In the genomic region with DNA sequence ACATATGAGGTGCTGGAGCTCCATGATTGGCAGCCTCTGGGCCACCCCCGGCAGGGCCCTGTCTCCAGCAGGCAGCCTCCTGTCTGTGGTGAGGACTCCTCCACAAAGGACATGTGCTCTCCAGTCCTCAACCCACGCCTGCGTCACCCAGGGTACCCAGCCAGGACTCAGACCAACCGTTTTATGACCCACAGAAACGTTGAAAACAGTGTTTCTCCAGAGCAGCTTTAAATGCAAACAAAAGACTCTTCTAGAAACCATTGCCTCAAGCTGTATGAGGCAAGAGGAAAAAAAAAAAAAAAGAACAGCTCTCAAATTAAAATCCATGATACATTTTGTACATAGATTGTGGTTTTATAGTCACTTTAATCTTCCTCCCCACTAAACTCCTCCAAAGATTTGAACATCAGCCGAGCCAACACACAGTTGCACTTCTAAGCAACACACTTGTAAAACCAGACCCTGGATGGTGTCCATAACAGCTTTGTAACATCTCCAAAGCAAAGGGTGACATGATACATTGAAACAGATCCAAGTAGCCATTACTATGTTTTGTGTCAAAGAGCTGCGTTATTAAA, we compare ENCODE assay signal across 14 cellular contexts.
DNase-seq lines count a peak whose midpoint lies in the region; ATAC-seq and TF ChIP-seq lines count a peak whose summit lies in the region.
"Had no signal": no experiment of that assay in that cellular context is flagged by ENCODE, and none has a peak within 500 bp of the region (broad histone marks: within the 10 kb centered on the region; RNA-seq: fewer than 3 reads in every experiment).

No MANE protein-coding gene starts in this region.

- no peaks in the 10 kb centered on the region for H3K27me3 Mint-ChIP-seq in activated CD4-positive, alpha-beta T cell treated with anti-CD3 and anti-CD28 coated beads, Interleukin-2, amount 10 ng/mL, durations not matched to agents 24 days and 14 days

- H3K27ac ChIP-seq in osteoblast (ENCODE audit: low read depth, low read length) (peak overlapping the region; percentile 24), urinary bladder (ENCODE audit: low read depth) (peak overlapping the region; percentile 25)
- H3K27ac ChIP-seq: neural progenitor cell had no signal

- no peaks in the 10 kb centered on the region for H3K9me3 ChIP-seq in osteoblast (ENCODE audit: low read depth, low read length)

- no peaks in the 10 kb centered on the region for H3K9me3 Mint-ChIP-seq in activated CD4-positive, alpha-beta T cell treated with anti-CD3 and anti-CD28 coated beads, Interleukin-2, amount 10 ng/mL, durations not matched to agents 24 days and 14 days
- H3K9me3 Mint-ChIP-seq: activated B cell treated with CpG ODN at 0.5 μM for 24 hours had no signal

- H3K36me3 ChIP-seq in osteoblast (ENCODE audit: insufficient read depth, low read length) (no peaks in the 10 kb centered on the region), urinary bladder (ENCODE audit: insufficient read depth) (no peaks in the 10 kb centered on the region)
- H3K36me3 ChIP-seq: neural progenitor cell had no signal

- peak overlapping the region; percentile 56 for H3K27ac Mint-ChIP-seq in activated CD4-positive, alpha-beta T cell treated with anti-CD3 and anti-CD28 coated beads, Interleukin-2, amount 10 ng/mL, durations not matched to agents 24 days and 14 days
- H3K27ac Mint-ChIP-seq: activated B cell treated with CpG ODN at 0.5 μM for 24 hours, neural progenitor cell had no signal

- ATAC-seq in HG03039 (IDR thresholded peaks at IDR 0.05; ENCODE audit: unreplicated experiment) = no peak

- H3K36me3 Mint-ChIP-seq in activated CD4-positive, alpha-beta T cell treated with anti-CD3 and anti-CD28 coated beads, Interleukin-2, amount 10 ng/mL, durations not matched to agents 24 days and 14 days (ENCODE audit: low read depth) = no peaks in the 10 kb centered on the region
- H3K36me3 Mint-ChIP-seq: neural progenitor cell had no signal

- H3K4me1 Mint-ChIP-seq in activated CD4-positive, alpha-beta T cell treated with anti-CD3 and anti-CD28 coated beads, Interleukin-2, amount 10 ng/mL, durations not matched to agents 24 days and 14 days = peaks cover 10% of the 10 kb centered on the region
- H3K4me1 Mint-ChIP-seq: activated B cell treated with CpG ODN at 0.5 μM for 24 hours had no signal

- no peak overlapping the region for H3K4me3 Mint-ChIP-seq in activated CD4-positive, alpha-beta T cell treated with anti-CD3 and anti-CD28 coated beads, Interleukin-2, amount 10 ng/mL, durations not matched to agents 24 days and 14 days
- H3K4me3 Mint-ChIP-seq: activated B cell treated with CpG ODN at 0.5 μM for 24 hours, neural progenitor cell had no signal

- H3K4me2 ChIP-seq in osteoblast (ENCODE audit: insufficient read depth, low read length) = peak overlapping the region; percentile 0
- H3K4me2 ChIP-seq: neural progenitor cell had no signal

- H2AFZ ChIP-seq in osteoblast (ENCODE audit: low read length) = peak overlapping the region; percentile 27
- H2AFZ ChIP-seq: neural progenitor cell had no signal

- intact Hi-C loops in activated CD4-positive, alpha-beta T cell treated with anti-CD3 and anti-CD28 coated beads, Interleukin-2, amount 10 ng/mL, durations not matched to agents 24 days and 14 days (cut with micrococcal nuclease) = no loop called here

- TF ChIP-seq CTCF in fibroblast of villous mesenchyme (IDR thresholded peaks at IDR 0.05; ENCODE audit: insufficient read depth, low read depth, low read length) = no peak
- no peak for TF ChIP-seq CTCF in osteoblast (IDR thresholded peaks at IDR 0.05; ENCODE audit: extremely low read depth, low read depth, low read length)

- WGBS in urinary bladder = 22% methylated on average over 7 of the region's 7 CpGs

- H4K20me1 ChIP-seq in osteoblast (ENCODE audit: insufficient read depth, low read length) = no peaks in the 10 kb centered on the region

- H3K27me3 ChIP-seq in osteoblast (ENCODE audit: insufficient read depth, low read length) = no peaks in the 10 kb centered on the region
- H3K27me3 ChIP-seq: neural progenitor cell had no signal

- H3K79me2 ChIP-seq in osteoblast (ENCODE audit: insufficient read depth, low read length) = no peaks in the 10 kb centered on the region

- H3K4me1 ChIP-seq in osteoblast (ENCODE audit: insufficient read depth, low read length) = peaks cover 15% of the 10 kb centered on the region
- H3K4me1 ChIP-seq in urinary bladder (ENCODE audit: insufficient read depth) = no peaks in the 10 kb centered on the region
- H3K4me1 ChIP-seq: neural progenitor cell had no signal

- H3K4me3 ChIP-seq in fibroblast of villous mesenchyme (ENCODE audit: low read depth, low read length) (no peak overlapping the region), osteoblast (ENCODE audit: insufficient read depth, low read length) (no peak overlapping the region), urinary bladder (ENCODE audit: low read depth, low read length) (no peak overlapping the region)
- H3K4me3 ChIP-seq: neural progenitor cell had no signal

- DNase-seq in activated CD4-positive, alpha-beta T cell treated with anti-CD3 and anti-CD28 coated beads, Interleukin-2, amount 10 ng/mL, durations not matched to agents 24 days and 14 days = no peak
- no peak for DNase-seq in activated CD4-positive, alpha-beta T cell treated with anti-CD3 and anti-CD28 coated beads for 1 hour
- peak; percentile 94 for DNase-seq in fibroblast of villous mesenchyme (ENCODE audit: low read depth)
- peak; percentile 79 for DNase-seq in osteoblast (ENCODE audit: insufficient read length, low spot score, missing footprints)
- DNase-seq in hypothalamus (lab: John Stamatoyannopoulos, UW) = no peak
- no peak for DNase-seq in SKM-1 treated with dmso at 0.1 percent for 144 hours (lab: John Stamatoyannopoulos, UW; ENCODE audit: unreplicated experiment)
- DNase-seq: 8988T; activated B cell treated with CpG ODN at 0.5 μM for 24 hours; NCI-H146; stimulated activated CD4-positive, alpha-beta T cell treated with anti-CD3 and anti-CD28 coated beads, Interleukin-1b, Interleukin-23, amount 100 ng/mL, for 48 hours; stimulated activated naive CD4-positive, alpha-beta T cell treated with Interleukin-2 at 50 U/mL for 16 hours had no signal

Comparison
In these comparisons a context has a peak if more than half of its experiments do, and no peak if none do; other contexts are left out.
1. DNase-seq: peak in fibroblast of villous mesenchyme (single experiment) and osteoblast (single experiment); none in activated CD4-positive, alpha-beta T cell treated with anti-CD3 and anti-CD28 coated beads, Interleukin-2, amount 10 ng/mL, durations not matched to agents 24 days and 14 days (single experiment), activated CD4-positive, alpha-beta T cell treated with anti-CD3 and anti-CD28 coated beads for 1 hour (single experiment), hypothalamus (0 of 51) and SKM-1 treated with dmso at 0.1 percent for 144 hours (single experiment).